In genomic region chr18:9055185-9055584, GRCh38 we compare ENCODE assay signal across 8 cellular contexts. TPM values are rescaled to one million over a fixed set of nuclear protein-coding genes. Genes with fewer than 3 reads are reported as not detected.
DNase-seq lines count a peak whose midpoint lies in the region; ATAC-seq, FAIRE-seq and TF ChIP-seq lines count a peak whose summit lies in the region.

No MANE protein-coding gene starts in this region.

- no peak overlapping the region for H3K4me2 ChIP-seq in mesenchymal stem cell (ENCODE audit: low read length, poor library complexity, severe bottlenecking)

- no peak overlapping the region for H2BK12ac ChIP-seq in mesenchymal stem cell (ENCODE audit: low read length in 2 of 2)

- TF ChIP-seq CTCF in GM12865 (IDR thresholded peaks at IDR 0.05; ENCODE audit: insufficient read depth, low read depth, low read length, missing control alignments) (no peak), WERI-Rb-1 (IDR thresholded peaks at IDR 0.05; ENCODE audit: low read depth, low read length) (no peak)

- H3K14ac ChIP-seq in mesenchymal stem cell (ENCODE audit: low read length in 2 of 2), result no peak overlapping the region

- no peak overlapping the region for H2BK120ac ChIP-seq in mesenchymal stem cell (ENCODE audit: low read depth, low read length)

- H2BK15ac ChIP-seq in mesenchymal stem cell (ENCODE audit: low read depth, poor library complexity, severe bottlenecking), result no peak overlapping the region

- peak; percentile 56 for DNase-seq in GM12865 (ENCODE audit: low read depth)
- peak; percentile 59 for DNase-seq in HTR-8/SVneo (ENCODE audit: insufficient read length, low spot score)
- DNase-seq in astrocyte of the hippocampus (ENCODE audit: low read depth, low spot score), result peak; percentile 70
- peak; percentile 52 for DNase-seq in mesenchymal stem cell
- no peak for DNase-seq in WERI-Rb-1
- no peak for DNase-seq in NCI-H1105 (lab: John Stamatoyannopoulos, UW)

- H3K4me3 ChIP-seq in GM12865 (ENCODE audit: low read depth, low read length) (no peak overlapping the region), mesenchymal stem cell (ENCODE audit: insufficient read depth in 1 of 2, low read depth in 1 of 2, low read length in 2 of 2) (no peak overlapping the region), WERI-Rb-1 (ENCODE audit: low read depth, low read length) (no peak overlapping the region)

- no peak overlapping the region for H3K18ac ChIP-seq in mesenchymal stem cell (ENCODE audit: low read depth in 1 of 2, low read length in 2 of 2)

- no peaks in the 10 kb centered on the region for H3K4me1 ChIP-seq in mesenchymal stem cell (ENCODE audit: control insufficient read depth, insufficient read depth, low read depth, low read length)

- H3K27ac ChIP-seq in mesenchymal stem cell (ENCODE audit: low read length, poor library complexity, severe bottlenecking) (no peak overlapping the region), WERI-Rb-1 (no peak overlapping the region; the same call in 1 of the 2 replicates)

- no peak overlapping the region for H4K91ac ChIP-seq in mesenchymal stem cell (ENCODE audit: low read length)

- peak overlapping the region; percentile 79 for H3K9ac ChIP-seq in mesenchymal stem cell (ENCODE audit: low read length)

- WGBS in mesenchymal stem cell, result 11% methylated on average over 1 of the region's 1 CpG

- H3K79me1 ChIP-seq in mesenchymal stem cell (replicated peaks; ENCODE audit: low read length, poor library complexity, severe bottlenecking), result no peaks in the 10 kb centered on the region

- ATAC-seq in GM19035 (IDR thresholded peaks at IDR 0.05; ENCODE audit: unreplicated experiment) (no peak), HG03175 (IDR thresholded peaks at IDR 0.05; ENCODE audit: unreplicated experiment) (no peak)

- no peak overlapping the region for H2AFZ ChIP-seq in mesenchymal stem cell (ENCODE audit: low read depth, low read length)

- no peaks in the 10 kb centered on the region for H3K36me3 ChIP-seq in mesenchymal stem cell (ENCODE audit: control insufficient read depth in 1 of 2, insufficient read depth in 2 of 2, low read depth in 1 of 2, low read length in 2 of 2)
- no peaks in the 10 kb centered on the region for H3K36me3 ChIP-seq in WERI-Rb-1

- no peak overlapping the region for H3K23ac ChIP-seq in mesenchymal stem cell (ENCODE audit: low read length in 2 of 2)

- H2AK5ac ChIP-seq in mesenchymal stem cell (ENCODE audit: low read length, severe bottlenecking), result no peak overlapping the region

- H3K4ac ChIP-seq in mesenchymal stem cell (ENCODE audit: low read depth in 1 of 2, low read length in 2 of 2), result no peak overlapping the region

- no peak overlapping the region for H4K8ac ChIP-seq in mesenchymal stem cell (ENCODE audit: low read length)

- no peak overlapping the region for H2BK5ac ChIP-seq in mesenchymal stem cell (ENCODE audit: low read depth, low read length, poor library complexity, severe bottlenecking)

- no peak for FAIRE-seq in HTR-8/SVneo (lab: Jason Lieb, UNC)

- peaks cover 16% of the 10 kb centered on the region for H3K9me3 ChIP-seq in mesenchymal stem cell (ENCODE audit: control insufficient read depth, low read length)
- peaks cover 15% of the 10 kb centered on the region for H3K9me3 ChIP-seq in WERI-Rb-1 (ENCODE audit: severe bottlenecking)

- H3K27me3 ChIP-seq in mesenchymal stem cell (ENCODE audit: control insufficient read depth in 1 of 2, insufficient read depth in 1 of 2, low read length in 2 of 2) (no peaks in the 10 kb centered on the region), WERI-Rb-1 (ENCODE audit: insufficient read depth, low read depth, severe bottlenecking) (no peaks in the 10 kb centered on the region)

RNA-seq across cellular contexts. Expression of gene NDUFV2, which starts 47.3 kb away (rescaled TPM):
- 241 TPM for polyA plus RNA-seq in mesenchymal stem cell (2013, experiment 1 of 2)
- polyA plus RNA-seq in mesenchymal stem cell (2013, experiment 2 of 2), result 246 TPM

Comparison
In these comparisons a context has a peak if more than half of its experiments do, and no peak if none do; other contexts are left out.
1. DNase-seq: peak in GM12865 (single experiment), HTR-8/SVneo (single experiment), astrocyte of the hippocampus (single experiment) and mesenchymal stem cell (single experiment); none in WERI-Rb-1 (single experiment) and NCI-H1105 (single experiment).